18 cellular contexts compared by ENCODE assay signal in the genomic region with DNA sequence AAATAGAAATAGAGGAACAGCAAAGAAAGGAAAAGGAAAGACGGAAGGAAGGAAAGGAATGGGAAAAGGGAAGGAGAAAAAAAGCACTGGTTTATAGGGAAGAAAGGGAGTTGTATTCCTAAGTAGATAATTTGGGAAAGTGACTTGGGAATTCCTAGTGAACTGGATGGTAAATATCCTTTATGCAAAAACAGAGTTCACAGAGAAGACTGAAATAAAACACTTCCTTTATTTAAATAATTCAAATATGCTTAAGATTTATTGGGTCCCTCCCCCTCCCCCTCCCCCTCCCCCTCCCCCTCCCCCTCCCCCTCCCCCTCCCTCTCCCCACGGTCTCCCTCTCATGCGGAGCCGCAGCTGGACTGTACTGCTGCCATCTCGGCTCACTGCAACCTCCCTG.
"Had no signal": no experiment of that assay in that cellular context is flagged by ENCODE, and none has a peak within 500 bp of the region (broad histone marks: within the 10 kb centered on the region; RNA-seq: fewer than 3 reads in every experiment).

No MANE protein-coding gene starts in this region.

- H3K27me3 Mint-ChIP-seq: activated T-cell treated with anti-CD3 and anti-CD28 coated beads, Interleukin-2, amount 50 U/mL, for 24 hours; dendritic cell treated with granulocyte-macrophage colony-stimulating factor and Interleukin-4, amounts not matched to agents 40 ng/mL and 50 ng/mL, for 4 days; effector memory CD8-positive, alpha-beta T cell; naive thymus-derived CD8-positive, alpha-beta T cell had no signal

- ATAC-seq: effector memory CD8-positive, alpha-beta T cell; naive thymus-derived CD8-positive, alpha-beta T cell had no signal

- DNase-seq: activated CD4-positive, alpha-beta T cell treated with anti-CD3 and anti-CD28 coated beads, Interleukin-2, amount 50 U/mL, for 48 hours; activated naive CD4-positive, alpha-beta T cell treated with Interleukin-2 at 50 U/mL for 16 hours; activated T-cell treated with anti-CD3 and anti-CD28 coated beads, Interleukin-2, amount 50 U/mL, for 24 hours; adrenal gland; effector memory CD8-positive, alpha-beta T cell; mesenchymal stem cell; naive thymus-derived CD8-positive, alpha-beta T cell; spleen; stimulated activated CD4-positive, alpha-beta T cell treated with anti-CD3 and anti-CD28 coated beads, Interleukin-4, amount 100 ng/mL, for 4 hours; stimulated activated naive CD4-positive, alpha-beta T cell; substantia nigra; tibial artery; uterus had no signal

- H3K4me3 Mint-ChIP-seq: activated T-cell treated with anti-CD3 and anti-CD28 coated beads, Interleukin-2, amount 50 U/mL, for 24 hours; dendritic cell treated with granulocyte-macrophage colony-stimulating factor and Interleukin-4, amounts not matched to agents 40 ng/mL and 50 ng/mL, for 4 days; effector memory CD8-positive, alpha-beta T cell; T-helper 1 cell treated with Interleukin-12 subunit alpha and Interleukin-12 subunit beta and Interleukin-4 antibody, amounts not matched to agents 30 μg/mL and 1 μg/mL, for 36 hours had no signal

- H3K36me3 ChIP-seq: uterus had no signal

- H3K9me3 Mint-ChIP-seq: activated T-cell treated with anti-CD3 and anti-CD28 coated beads, Interleukin-2, amount 50 U/mL, for 24 hours; activated T-helper 2 cell treated with anti-CD3 and anti-CD28 coated beads, Interferon-gamma antibody, Interleukin-2, Interleukin-4, amounts not matched to agents 10 μg/mL and 5 μg/mL and 100 μg/mL, durations not matched to agents 14 hours and 24 hours and 36 hours; dendritic cell treated with granulocyte-macrophage colony-stimulating factor and Interleukin-4, amounts not matched to agents 40 ng/mL and 50 ng/mL, for 4 days; effector memory CD8-positive, alpha-beta T cell; T-helper 1 cell treated with Interleukin-12 subunit alpha and Interleukin-12 subunit beta and Interleukin-4 antibody, amounts not matched to agents 30 μg/mL and 1 μg/mL, for 36 hours had no signal

- H3K4me1 ChIP-seq: adrenal gland, parathyroid adenoma, spleen, tibial artery, uterus had no signal

- H3K27ac Mint-ChIP-seq: activated T-cell treated with anti-CD3 and anti-CD28 coated beads, Interleukin-2, amount 50 U/mL, for 24 hours; activated T-helper 2 cell treated with anti-CD3 and anti-CD28 coated beads, Interferon-gamma antibody, Interleukin-2, Interleukin-4, amounts not matched to agents 10 μg/mL and 5 μg/mL and 100 μg/mL, durations not matched to agents 14 hours and 24 hours and 36 hours; dendritic cell treated with granulocyte-macrophage colony-stimulating factor and Interleukin-4, amounts not matched to agents 40 ng/mL and 50 ng/mL, for 4 days; T-helper 1 cell treated with Interleukin-12 subunit alpha and Interleukin-12 subunit beta and Interleukin-4 antibody, amounts not matched to agents 30 μg/mL and 1 μg/mL, for 36 hours had no signal

- H3K9me3 ChIP-seq: adrenal gland, spleen, tibial artery, uterus had no signal

- H3K27ac ChIP-seq: adrenal gland, hepatocyte, parathyroid adenoma, spleen, tibial artery, uterus had no signal

- H3K4me3 ChIP-seq: adrenal gland, hepatocyte, spleen, tibial artery, uterus had no signal
